Comparison of ENCODE assay signal across 1 cellular context in genomic region chr6:15260099-15260821, GRCh38.
TF ChIP-seq lines count a peak whose summit lies in the region.

No MANE protein-coding gene starts in this region.

TF ChIP-seq in HEK293, 187 proteins besides CTCF, POLR2A, EP300 and RAD21 (continued from another document):
- TF ChIP-seq PRDM4 (tag by site-specific recombination; IDR thresholded peaks at IDR 0.05) (peak; percentile 30), IKZF3 (tag by site-specific recombination; IDR thresholded peaks at IDR 0.05) (peak; percentile 53), ZBTB44 (tag by site-specific recombination; IDR thresholded peaks at IDR 0.05) (peak; percentile 93), OSR2 (tag by site-specific recombination; IDR thresholded peaks at IDR 0.05) (peak; percentile 82), GFI1B (tag by site-specific recombination; IDR thresholded peaks at IDR 0.05) (peak; percentile 54), ZNF843 (tag by site-specific recombination; IDR thresholded peaks at IDR 0.05) (peak; percentile 91), ZNF175 (tag by site-specific recombination; IDR thresholded peaks at IDR 0.05) (no peak), KLF7 (tag by site-specific recombination; IDR thresholded peaks at IDR 0.05; ENCODE audit: borderline replicate concordance) (0 out of 2 replicates have a peak, but pooled peaks have one; percentile 30), WT1 (tag by site-specific recombination; IDR thresholded peaks at IDR 0.05) (peak; percentile 89), TCF7L2 (IDR thresholded peaks at IDR 0.05; ENCODE audit: borderline replicate concordance, low read depth, low read length) (peak; percentile 80; the same call in 1 of the 2 replicates), ZNF248 (tag by site-specific recombination; IDR thresholded peaks at IDR 0.05) (no peak), ZNF658 (tag by site-specific recombination; IDR thresholded peaks at IDR 0.05) (no peak), MZF1 (tag by site-specific recombination; IDR thresholded peaks at IDR 0.05; ENCODE audit: borderline replicate concordance) (peak; percentile 15; the same call in 1 of the 2 replicates)
